In genomic region chr6:51788121-51788520, GRCh38 we compare ENCODE assay signal across 4 cellular contexts.
"Had no signal": no experiment of that assay in that cellular context is flagged by ENCODE, and none has a peak within 500 bp of the region (broad histone marks: within the 10 kb centered on the region; RNA-seq: fewer than 3 reads in every experiment).

No MANE protein-coding gene starts in this region.

- H3K9me3 Mint-ChIP-seq: GM23338, H9 had no signal

- H3K4me3 Mint-ChIP-seq: GM23338, H9, IgD-negative memory B cell had no signal

- H3K27ac Mint-ChIP-seq: GM23338, H9, IgD-negative memory B cell had no signal

- H3K36me3 Mint-ChIP-seq: IgD-negative memory B cell had no signal

- H3K4me1 Mint-ChIP-seq: IgD-negative memory B cell had no signal

- H3K4me3 ChIP-seq: GM23338 had no signal

- H3K27me3 Mint-ChIP-seq: IgD-negative memory B cell had no signal

- ATAC-seq: GM23338 had no signal

- DNase-seq: H9, HCEC 1CT had no signal
